3 cellular contexts compared by ENCODE assay signal in the genomic region with DNA sequence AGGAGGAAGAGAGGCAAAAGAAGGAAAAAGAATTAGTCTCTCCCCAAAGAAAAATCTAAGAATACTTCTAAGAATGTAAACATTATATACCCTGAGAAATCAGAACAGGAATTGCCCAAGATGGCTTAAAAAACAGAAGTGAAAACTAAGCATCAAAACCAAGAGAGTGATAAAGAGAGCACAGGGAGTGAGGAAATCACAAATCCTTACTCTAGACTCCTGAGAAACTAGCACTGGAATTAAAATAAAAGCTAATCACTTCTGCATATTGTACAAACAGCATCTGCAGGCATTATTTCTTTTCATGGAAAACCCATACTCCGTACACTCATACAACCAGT.
TF ChIP-seq lines count a peak whose summit lies in the region.

No MANE protein-coding gene starts in this region.

TF ChIP-seq in GM12891, 5 proteins besides CTCF, POLR2A, EP300 and RAD21:
- TF ChIP-seq TAF1 (IDR thresholded peaks at IDR 0.05; ENCODE audit: low read depth, low read length): no peak
- peak; percentile 88 for TF ChIP-seq SPI1 (IDR thresholded peaks at IDR 0.05; ENCODE audit: low read depth, low read length)
TF ChIP-seq in GM12891: peak in this region for 1.

TF ChIP-seq in GM12878, 131 proteins besides CTCF, POLR2A, EP300 and RAD21 (continues in another document):
- TF ChIP-seq EZH2 (IDR thresholded peaks at IDR 0.05; ENCODE audit: borderline replicate concordance, control insufficient read depth, low read depth, low read length) (no peak), HDGF (IDR thresholded peaks at IDR 0.05) (no peak), MTA3 (IDR thresholded peaks at IDR 0.05; ENCODE audit: borderline replicate concordance, low read length) (no peak), JUNB (IDR thresholded peaks at IDR 0.05) (peak; percentile 36; the same call in 1 of the 2 replicates), ZBTB33 (IDR thresholded peaks at IDR 0.05) (no peak), DPF2 (IDR thresholded peaks at IDR 0.05) (no peak), NFIC (IDR thresholded peaks at IDR 0.05; ENCODE audit: low read depth, low read length) (peak; percentile 52; the same call in 1 of the 2 replicates), SPI1 (IDR thresholded peaks at IDR 0.05; ENCODE audit: borderline replicate concordance, insufficient read depth, low read depth, low read length) (peak; percentile 80), IKZF1 (conservative IDR thresholded peaks at IDR 0.05) (no peak), CREM (IDR thresholded peaks at IDR 0.05; ENCODE audit: low read depth) (0 out of 2 replicates have a peak, but pooled peaks have one; percentile 0), MEF2A (IDR thresholded peaks at IDR 0.05; ENCODE audit: insufficient read depth, low read depth, low read length) (0 out of 2 replicates have a peak, but pooled peaks have one; percentile 1), ZSCAN29 (IDR thresholded peaks at IDR 0.05) (no peak), RUNX3 (IDR thresholded peaks at IDR 0.05; ENCODE audit: low read length) (peak; percentile 25; the same call in 1 of the 2 replicates), RBBP5 (conservative IDR thresholded peaks at IDR 0.05) (no peak), NKRF (conservative IDR thresholded peaks at IDR 0.05) (no peak), NFXL1 (IDR thresholded peaks at IDR 0.05; ENCODE audit: borderline replicate concordance) (no peak), RCOR1 (conservative IDR thresholded peaks at IDR 0.05; ENCODE audit: low read depth, low read length) (no peak), USF2 (IDR thresholded peaks at IDR 0.05; ENCODE audit: borderline replicate concordance, low read depth, low read length) (no peak), CEBPB (IDR thresholded peaks at IDR 0.05; ENCODE audit: borderline replicate concordance in 1 of 2, low read depth in 2 of 2, low read length in 2 of 2) (no peak)
- TF ChIP-seq, protein P1, sequence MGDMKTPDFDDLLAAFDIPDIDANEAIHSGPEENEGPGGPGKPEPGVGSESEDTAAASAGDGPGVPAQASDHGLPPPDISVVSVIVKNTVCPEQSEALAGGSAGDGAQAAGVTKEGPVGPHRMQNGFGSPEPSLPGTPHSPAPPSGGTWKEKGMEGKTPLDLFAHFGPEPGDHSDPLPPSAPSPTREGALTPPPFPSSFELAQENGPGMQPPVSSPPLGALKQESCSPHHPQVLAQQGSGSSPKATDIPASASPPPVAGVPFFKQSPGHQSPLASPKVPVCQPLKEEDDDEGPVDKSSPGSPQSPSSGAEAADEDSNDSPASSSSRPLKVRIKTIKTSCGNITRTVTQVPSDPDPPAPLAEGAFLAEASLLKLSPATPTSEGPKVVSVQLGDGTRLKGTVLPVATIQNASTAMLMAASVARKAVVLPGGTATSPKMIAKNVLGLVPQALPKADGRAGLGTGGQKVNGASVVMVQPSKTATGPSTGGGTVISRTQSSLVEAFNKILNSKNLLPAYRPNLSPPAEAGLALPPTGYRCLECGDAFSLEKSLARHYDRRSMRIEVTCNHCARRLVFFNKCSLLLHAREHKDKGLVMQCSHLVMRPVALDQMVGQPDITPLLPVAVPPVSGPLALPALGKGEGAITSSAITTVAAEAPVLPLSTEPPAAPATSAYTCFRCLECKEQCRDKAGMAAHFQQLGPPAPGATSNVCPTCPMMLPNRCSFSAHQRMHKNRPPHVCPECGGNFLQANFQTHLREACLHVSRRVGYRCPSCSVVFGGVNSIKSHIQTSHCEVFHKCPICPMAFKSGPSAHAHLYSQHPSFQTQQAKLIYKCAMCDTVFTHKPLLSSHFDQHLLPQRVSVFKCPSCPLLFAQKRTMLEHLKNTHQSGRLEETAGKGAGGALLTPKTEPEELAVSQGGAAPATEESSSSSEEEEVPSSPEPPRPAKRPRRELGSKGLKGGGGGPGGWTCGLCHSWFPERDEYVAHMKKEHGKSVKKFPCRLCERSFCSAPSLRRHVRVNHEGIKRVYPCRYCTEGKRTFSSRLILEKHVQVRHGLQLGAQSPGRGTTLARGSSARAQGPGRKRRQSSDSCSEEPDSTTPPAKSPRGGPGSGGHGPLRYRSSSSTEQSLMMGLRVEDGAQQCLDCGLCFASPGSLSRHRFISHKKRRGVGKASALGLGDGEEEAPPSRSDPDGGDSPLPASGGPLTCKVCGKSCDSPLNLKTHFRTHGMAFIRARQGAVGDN (IDR thresholded peaks at IDR 0.05): no peak

TF ChIP-seq in SK-N-SH, 30 proteins besides CTCF, POLR2A, EP300 and RAD21:
- TF ChIP-seq SIN3A (IDR thresholded peaks at IDR 0.05; ENCODE audit: borderline replicate concordance, low read depth, low read length) (no peak), MXI1 (IDR thresholded peaks at IDR 0.05; ENCODE audit: low read depth, low read length) (no peak), YY1 (IDR thresholded peaks at IDR 0.05; ENCODE audit: low read depth) (no peak), GABPA (IDR thresholded peaks at IDR 0.05; ENCODE audit: low read depth) (no peak), GATA2 (CRISPR knock-in tag; IDR thresholded peaks at IDR 0.05) (no peak), FOXM1 (IDR thresholded peaks at IDR 0.05; ENCODE audit: low read depth) (no peak), TCF12 (IDR thresholded peaks at IDR 0.05) (no peak), RXRA (IDR thresholded peaks at IDR 0.05; ENCODE audit: borderline replicate concordance, low read depth) (no peak), RCOR1 (IDR thresholded peaks at IDR 0.05; ENCODE audit: low read length) (no peak)
